1 cellular context compared by ENCODE assay signal in genomic region chr1:63612564-63612963, GRCh38.
TF ChIP-seq lines count a peak whose summit lies in the region.

No MANE protein-coding gene starts in this region.

TF ChIP-seq in HepG2, 621 proteins besides CTCF, POLR2A, EP300 and RAD21 (continued from another document):
- TF ChIP-seq PREB (CRISPR knock-in tag; IDR thresholded peaks at IDR 0.05) (no peak), CEBPG (CRISPR knock-in tag; IDR thresholded peaks at IDR 0.05) (peak; percentile 50; the same call in 1 of the 2 replicates), ARNT2 (CRISPR knock-in tag; IDR thresholded peaks at IDR 0.05; ENCODE audit: low read depth) (no peak), CEBPB (IDR thresholded peaks at IDR 0.05; ENCODE audit: borderline replicate concordance, low read depth, low read length) (peak; percentile 87)
